2 cellular contexts compared by ENCODE assay signal in the genomic region with DNA sequence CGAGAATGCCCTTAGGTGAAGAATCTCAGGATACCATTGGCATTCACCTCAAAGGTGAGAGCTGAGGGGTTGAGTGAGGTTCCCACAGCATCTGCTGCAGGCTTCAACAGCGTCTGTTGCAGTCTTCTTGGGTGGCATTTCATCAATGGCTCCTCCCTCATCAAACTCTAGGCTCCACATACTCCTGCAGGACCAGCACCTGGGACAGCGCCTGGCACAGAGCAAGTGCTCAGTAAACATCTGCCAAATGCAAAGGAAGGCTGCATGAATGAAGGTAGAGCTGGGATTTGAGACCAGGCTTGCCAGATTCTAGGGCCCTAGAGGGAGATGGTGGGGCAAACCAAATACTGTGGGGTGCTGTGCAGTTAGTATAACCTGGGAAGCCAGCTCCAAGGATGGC.
TF ChIP-seq lines count a peak whose summit lies in the region.

No MANE protein-coding gene starts in this region.

TF ChIP-seq in SK-N-SH, 30 proteins besides CTCF, POLR2A, EP300 and RAD21 (continued from another document):
- TF ChIP-seq, protein P1, sequence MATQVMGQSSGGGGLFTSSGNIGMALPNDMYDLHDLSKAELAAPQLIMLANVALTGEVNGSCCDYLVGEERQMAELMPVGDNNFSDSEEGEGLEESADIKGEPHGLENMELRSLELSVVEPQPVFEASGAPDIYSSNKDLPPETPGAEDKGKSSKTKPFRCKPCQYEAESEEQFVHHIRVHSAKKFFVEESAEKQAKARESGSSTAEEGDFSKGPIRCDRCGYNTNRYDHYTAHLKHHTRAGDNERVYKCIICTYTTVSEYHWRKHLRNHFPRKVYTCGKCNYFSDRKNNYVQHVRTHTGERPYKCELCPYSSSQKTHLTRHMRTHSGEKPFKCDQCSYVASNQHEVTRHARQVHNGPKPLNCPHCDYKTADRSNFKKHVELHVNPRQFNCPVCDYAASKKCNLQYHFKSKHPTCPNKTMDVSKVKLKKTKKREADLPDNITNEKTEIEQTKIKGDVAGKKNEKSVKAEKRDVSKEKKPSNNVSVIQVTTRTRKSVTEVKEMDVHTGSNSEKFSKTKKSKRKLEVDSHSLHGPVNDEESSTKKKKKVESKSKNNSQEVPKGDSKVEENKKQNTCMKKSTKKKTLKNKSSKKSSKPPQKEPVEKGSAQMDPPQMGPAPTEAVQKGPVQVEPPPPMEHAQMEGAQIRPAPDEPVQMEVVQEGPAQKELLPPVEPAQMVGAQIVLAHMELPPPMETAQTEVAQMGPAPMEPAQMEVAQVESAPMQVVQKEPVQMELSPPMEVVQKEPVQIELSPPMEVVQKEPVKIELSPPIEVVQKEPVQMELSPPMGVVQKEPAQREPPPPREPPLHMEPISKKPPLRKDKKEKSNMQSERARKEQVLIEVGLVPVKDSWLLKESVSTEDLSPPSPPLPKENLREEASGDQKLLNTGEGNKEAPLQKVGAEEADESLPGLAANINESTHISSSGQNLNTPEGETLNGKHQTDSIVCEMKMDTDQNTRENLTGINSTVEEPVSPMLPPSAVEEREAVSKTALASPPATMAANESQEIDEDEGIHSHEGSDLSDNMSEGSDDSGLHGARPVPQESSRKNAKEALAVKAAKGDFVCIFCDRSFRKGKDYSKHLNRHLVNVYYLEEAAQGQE (IDR thresholded peaks at IDR 0.05; ENCODE audit: low read depth, low read length): peak; percentile 93
TF ChIP-seq in SK-N-SH: peak in this region for 1.

TF ChIP-seq in SK-N-SH treated with all-trans-retinoic acid at 6 μM for 48 hours, 23 proteins besides CTCF, POLR2A, EP300 and RAD21 (continued from another document):
- TF ChIP-seq, protein P2, sequence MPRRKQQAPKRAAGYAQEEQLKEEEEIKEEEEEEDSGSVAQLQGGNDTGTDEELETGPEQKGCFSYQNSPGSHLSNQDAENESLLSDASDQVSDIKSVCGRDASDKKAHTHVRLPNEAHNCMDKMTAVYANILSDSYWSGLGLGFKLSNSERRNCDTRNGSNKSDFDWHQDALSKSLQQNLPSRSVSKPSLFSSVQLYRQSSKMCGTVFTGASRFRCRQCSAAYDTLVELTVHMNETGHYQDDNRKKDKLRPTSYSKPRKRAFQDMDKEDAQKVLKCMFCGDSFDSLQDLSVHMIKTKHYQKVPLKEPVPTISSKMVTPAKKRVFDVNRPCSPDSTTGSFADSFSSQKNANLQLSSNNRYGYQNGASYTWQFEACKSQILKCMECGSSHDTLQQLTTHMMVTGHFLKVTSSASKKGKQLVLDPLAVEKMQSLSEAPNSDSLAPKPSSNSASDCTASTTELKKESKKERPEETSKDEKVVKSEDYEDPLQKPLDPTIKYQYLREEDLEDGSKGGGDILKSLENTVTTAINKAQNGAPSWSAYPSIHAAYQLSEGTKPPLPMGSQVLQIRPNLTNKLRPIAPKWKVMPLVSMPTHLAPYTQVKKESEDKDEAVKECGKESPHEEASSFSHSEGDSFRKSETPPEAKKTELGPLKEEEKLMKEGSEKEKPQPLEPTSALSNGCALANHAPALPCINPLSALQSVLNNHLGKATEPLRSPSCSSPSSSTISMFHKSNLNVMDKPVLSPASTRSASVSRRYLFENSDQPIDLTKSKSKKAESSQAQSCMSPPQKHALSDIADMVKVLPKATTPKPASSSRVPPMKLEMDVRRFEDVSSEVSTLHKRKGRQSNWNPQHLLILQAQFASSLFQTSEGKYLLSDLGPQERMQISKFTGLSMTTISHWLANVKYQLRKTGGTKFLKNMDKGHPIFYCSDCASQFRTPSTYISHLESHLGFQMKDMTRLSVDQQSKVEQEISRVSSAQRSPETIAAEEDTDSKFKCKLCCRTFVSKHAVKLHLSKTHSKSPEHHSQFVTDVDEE (CRISPR knock-in tag; IDR thresholded peaks at IDR 0.05): no peak
- TF ChIP-seq, protein P3, sequence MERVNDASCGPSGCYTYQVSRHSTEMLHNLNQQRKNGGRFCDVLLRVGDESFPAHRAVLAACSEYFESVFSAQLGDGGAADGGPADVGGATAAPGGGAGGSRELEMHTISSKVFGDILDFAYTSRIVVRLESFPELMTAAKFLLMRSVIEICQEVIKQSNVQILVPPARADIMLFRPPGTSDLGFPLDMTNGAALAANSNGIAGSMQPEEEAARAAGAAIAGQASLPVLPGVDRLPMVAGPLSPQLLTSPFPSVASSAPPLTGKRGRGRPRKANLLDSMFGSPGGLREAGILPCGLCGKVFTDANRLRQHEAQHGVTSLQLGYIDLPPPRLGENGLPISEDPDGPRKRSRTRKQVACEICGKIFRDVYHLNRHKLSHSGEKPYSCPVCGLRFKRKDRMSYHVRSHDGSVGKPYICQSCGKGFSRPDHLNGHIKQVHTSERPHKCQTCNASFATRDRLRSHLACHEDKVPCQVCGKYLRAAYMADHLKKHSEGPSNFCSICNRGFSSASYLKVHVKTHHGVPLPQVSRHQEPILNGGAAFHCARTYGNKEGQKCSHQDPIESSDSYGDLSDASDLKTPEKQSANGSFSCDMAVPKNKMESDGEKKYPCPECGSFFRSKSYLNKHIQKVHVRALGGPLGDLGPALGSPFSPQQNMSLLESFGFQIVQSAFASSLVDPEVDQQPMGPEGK (CRISPR knock-in tag; IDR thresholded peaks at IDR 0.05; ENCODE audit: borderline replicate concordance): no peak
- TF ChIP-seq ESRRG (CRISPR knock-in tag; IDR thresholded peaks at IDR 0.05): no peak
- no peak for TF ChIP-seq RARB (CRISPR knock-in tag; IDR thresholded peaks at IDR 0.05)
- TF ChIP-seq ZFP30 (CRISPR knock-in tag; IDR thresholded peaks at IDR 0.05): no peak
- TF ChIP-seq, protein P4, sequence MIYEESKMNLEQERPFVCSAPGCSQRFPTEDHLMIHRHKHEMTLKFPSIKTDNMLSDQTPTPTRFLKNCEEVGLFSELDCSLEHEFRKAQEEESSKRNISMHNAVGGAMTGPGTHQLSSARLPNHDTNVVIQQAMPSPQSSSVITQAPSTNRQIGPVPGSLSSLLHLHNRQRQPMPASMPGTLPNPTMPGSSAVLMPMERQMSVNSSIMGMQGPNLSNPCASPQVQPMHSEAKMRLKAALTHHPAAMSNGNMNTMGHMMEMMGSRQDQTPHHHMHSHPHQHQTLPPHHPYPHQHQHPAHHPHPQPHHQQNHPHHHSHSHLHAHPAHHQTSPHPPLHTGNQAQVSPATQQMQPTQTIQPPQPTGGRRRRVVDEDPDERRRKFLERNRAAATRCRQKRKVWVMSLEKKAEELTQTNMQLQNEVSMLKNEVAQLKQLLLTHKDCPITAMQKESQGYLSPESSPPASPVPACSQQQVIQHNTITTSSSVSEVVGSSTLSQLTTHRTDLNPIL (CRISPR knock-in tag; IDR thresholded peaks at IDR 0.05; ENCODE audit: low read depth): no peak
- TF ChIP-seq PPARA (CRISPR knock-in tag; IDR thresholded peaks at IDR 0.05; ENCODE audit: borderline replicate concordance): no peak
- TF ChIP-seq ZNF565 (CRISPR knock-in tag; conservative IDR thresholded peaks at IDR 0.05; ENCODE audit: low read depth): no peak
